In genomic region chr12:31021181-31021580, GRCh38 we compare ENCODE assay signal across 28 cellular contexts.
"Had no signal": no experiment of that assay in that cellular context is flagged by ENCODE, and none has a peak within 500 bp of the region (broad histone marks: within the 10 kb centered on the region; RNA-seq: fewer than 3 reads in every experiment).

No MANE protein-coding gene starts in this region.

- H3K27me3 ChIP-seq: body of pancreas, breast epithelium, MG63 had no signal

- H3K4me1 ChIP-seq: body of pancreas, breast epithelium had no signal

- DNase-seq: activated B cell treated with CpG ODN at 0.5 μM for 24 hours; activated CD4-positive, alpha-beta memory T cell treated with anti-CD3 and anti-CD28 coated beads, Interleukin-2, amount 10 ng/mL, durations not matched to agents 7 days and 5 days; activated CD4-positive, alpha-beta T cell treated with anti-CD3 and anti-CD28 coated beads for 4 hours; activated CD4-positive, CD25-positive, alpha-beta regulatory T cell treated with anti-CD3 and anti-CD28 coated beads, Interleukin-2, amount 50 U/mL, for 72 hours; activated gamma-delta T cell; activated naive CD4-positive, alpha-beta T cell treated with Interleukin-2 at 50 U/mL for 16 hours; activated naive CD8-positive, alpha-beta T cell treated with anti-CD3 and anti-CD28 coated beads, Interleukin-2, amount 10 ng/mL, durations not matched to agents 7 days and 5 days; activated T-cell treated with anti-CD3 and anti-CD28 coated beads, Interleukin-2, amount 50 U/mL, for 24 hours; amygdala; body of pancreas; Kasumi-1; KG1; MG63; NCI-H1092; NCI-H1436 treated with DMSO at 0.1 percent for 48 hours; NCI-H1694 treated with DMSO at 0.1 percent for 48 hours; NCI-H2029; NCI-H345; NCI-H524 treated with DMSO at 0.1 percent for 48 hours; Right ventricle myocardium superior; SW 1271; T-helper 1 cell; T-helper 2 cell; T-helper 9 cell had no signal

- H3K4me1 Mint-ChIP-seq: activated B cell treated with CpG ODN at 0.5 μM for 24 hours; activated CD4-positive, alpha-beta memory T cell treated with anti-CD3 and anti-CD28 coated beads, Interleukin-2, amount 10 ng/mL, durations not matched to agents 7 days and 5 days; activated naive CD4-positive, alpha-beta T cell treated with anti-CD3 and anti-CD28 coated beads, Interleukin-2, amount 50 U/mL, for 24 hours; activated naive CD8-positive, alpha-beta T cell treated with anti-CD3 and anti-CD28 coated beads, Interleukin-2, amount 10 ng/mL, durations not matched to agents 7 days and 5 days had no signal

- H3K4me3 Mint-ChIP-seq: activated B cell treated with CpG ODN at 0.5 μM for 24 hours; activated CD4-positive, alpha-beta memory T cell treated with anti-CD3 and anti-CD28 coated beads, Interleukin-2, amount 10 ng/mL, durations not matched to agents 7 days and 5 days; activated naive CD4-positive, alpha-beta T cell treated with anti-CD3 and anti-CD28 coated beads, Interleukin-2, amount 50 U/mL, for 24 hours; activated naive CD8-positive, alpha-beta T cell treated with anti-CD3 and anti-CD28 coated beads, Interleukin-2, amount 10 ng/mL, durations not matched to agents 7 days and 5 days; activated T-cell treated with anti-CD3 and anti-CD28 coated beads, Interleukin-2, amount 50 U/mL, for 24 hours had no signal

- H3K36me3 Mint-ChIP-seq: activated naive CD4-positive, alpha-beta T cell treated with anti-CD3 and anti-CD28 coated beads, Interleukin-2, amount 50 U/mL, for 24 hours; activated naive CD8-positive, alpha-beta T cell treated with anti-CD3 and anti-CD28 coated beads, Interleukin-2, amount 10 ng/mL, durations not matched to agents 7 days and 5 days had no signal

- H3K9me3 ChIP-seq: body of pancreas, breast epithelium, MG63 had no signal

- H3K27ac Mint-ChIP-seq: activated B cell treated with CpG ODN at 0.5 μM for 24 hours; activated CD4-positive, alpha-beta memory T cell treated with anti-CD3 and anti-CD28 coated beads, Interleukin-2, amount 10 ng/mL, durations not matched to agents 7 days and 5 days; activated naive CD4-positive, alpha-beta T cell treated with anti-CD3 and anti-CD28 coated beads, Interleukin-2, amount 50 U/mL, for 24 hours; activated naive CD8-positive, alpha-beta T cell treated with anti-CD3 and anti-CD28 coated beads, Interleukin-2, amount 10 ng/mL, durations not matched to agents 7 days and 5 days; activated T-cell treated with anti-CD3 and anti-CD28 coated beads, Interleukin-2, amount 50 U/mL, for 24 hours; activated T-helper 2 cell treated with anti-CD3 and anti-CD28 coated beads, Interferon-gamma antibody, Interleukin-2, Interleukin-4, amounts not matched to agents 10 μg/mL and 5 μg/mL and 100 μg/mL, durations not matched to agents 14 hours and 24 hours and 36 hours had no signal

- H3K9me3 Mint-ChIP-seq: activated naive CD4-positive, alpha-beta T cell treated with anti-CD3 and anti-CD28 coated beads, Interleukin-2, amount 50 U/mL, for 24 hours; activated T-helper 2 cell treated with anti-CD3 and anti-CD28 coated beads, Interferon-gamma antibody, Interleukin-2, Interleukin-4, amounts not matched to agents 10 μg/mL and 5 μg/mL and 100 μg/mL, durations not matched to agents 14 hours and 24 hours and 36 hours had no signal

- H3K36me3 ChIP-seq: breast epithelium, MG63 had no signal

- H3K4me3 ChIP-seq: body of pancreas, breast epithelium, MG63 had no signal

- H3K27ac ChIP-seq: body of pancreas, breast epithelium, VCaP had no signal

- H3K27me3 Mint-ChIP-seq: activated B cell treated with CpG ODN at 0.5 μM for 24 hours had no signal

- ATAC-seq: body of pancreas had no signal
